28 cellular contexts compared by ENCODE assay signal in genomic region chr4:158025131-158025530, GRCh38.
DNase-seq lines count a peak whose midpoint lies in the region; ATAC-seq, FAIRE-seq and TF ChIP-seq lines count a peak whose summit lies in the region.
"Had no signal": no experiment of that assay in that cellular context is flagged by ENCODE, and none has a peak within 500 bp of the region (broad histone marks: within the 10 kb centered on the region; RNA-seq: fewer than 3 reads in every experiment).

No MANE protein-coding gene starts in this region.

- no peaks in the 10 kb centered on the region for H3K27me3 Mint-ChIP-seq in endothelial cell (ENCODE audit: unreplicated experiment)

- TF ChIP-seq RAD21 in A549 (conservative IDR thresholded peaks at IDR 0.05 in 1 of 2, IDR thresholded peaks at IDR 0.05 in 1 of 2): no peak

- H3K36me3 ChIP-seq in WERI-Rb-1: no peaks in the 10 kb centered on the region
- H3K36me3 ChIP-seq: SJCRH30, tibial artery had no signal

- peaks cover 16% of the 10 kb centered on the region for H3K4me1 ChIP-seq in A549

- no peak overlapping the region for H3K27ac ChIP-seq in A549
- no peak overlapping the region for H3K27ac ChIP-seq in WERI-Rb-1
- H3K27ac ChIP-seq: SJCRH30, skin epidermis, tibial artery had no signal

- H3K4me2 ChIP-seq in A549: no peak overlapping the region

- no peak overlapping the region for H3K4me3 ChIP-seq in A549
- H3K4me3 ChIP-seq in WERI-Rb-1 (ENCODE audit: low read depth, low read length): no peak overlapping the region
- H3K4me3 ChIP-seq: SJCRH30, skin epidermis, tibial artery had no signal

- peaks cover 16% of the 10 kb centered on the region for H3K4me1 Mint-ChIP-seq in endothelial cell (ENCODE audit: unreplicated experiment)
- H3K4me1 Mint-ChIP-seq: natural killer cell had no signal

- DNase-seq in A549 (ENCODE audit: low read depth in 1 of 2, low spot score in 1 of 2) (peak; percentile 14 to 29), HEK293T (ENCODE audit: extremely low spot score) (peak; percentile 10), RPMI7951 (ENCODE audit: low read depth) (peak; percentile 85), foreskin melanocyte (peak; percentile 40), endothelial cell (ENCODE audit: low spot score) (no peak), WERI-Rb-1 (no peak), AG08396 (ENCODE audit: low spot score) (no peak)
- DNase-seq in effector CD4-positive, alpha-beta T cell: no peak
- DNase-seq: activated CD8-positive, alpha-beta memory T cell treated with anti-CD3 and anti-CD28 coated beads, Interleukin-2, amount 50 U/mL, for 48 hours; activated effector memory CD4-positive, alpha-beta T cell treated with anti-CD3 and anti-CD28 coated beads, Interleukin-2, amount 50 U/mL, for 16 hours; cortex of kidney; DMS 273 treated with DMSO at 0.1 percent for 48 hours; hypothalamus; Kasumi-1; left cardiac atrium; natural killer cell; NCI-H1092 treated with DMSO at 0.1 percent for 48 hours; NCI-H2081; NCI-H510A; posterior cingulate gyrus; SJCRH30; stimulated activated CD4-positive, alpha-beta T cell treated with anti-CD3 and anti-CD28 coated beads, Interleukin-2, amount 100 ng/mL, for 48 hours; stimulated activated naive CD8-positive, alpha-beta T cell treated with anti-CD3 and anti-CD28 coated beads, Interleukin-15, Interleukin-2, amounts not matched to agents 100 U/mL and 50 U/mL, for 24 hours; tibial artery had no signal

- TF ChIP-seq EP300 in A549 (IDR thresholded peaks at IDR 0.05): no peak

- TF ChIP-seq POLR2A in A549 (IDR thresholded peaks at IDR 0.05; ENCODE audit: low read length): no peak

- H3K36me3 Mint-ChIP-seq in endothelial cell (ENCODE audit: low read depth, unreplicated experiment): peaks cover 15% of the 10 kb centered on the region

- no peak for FAIRE-seq in A549 (lab: Jason Lieb, UNC)
- FAIRE-seq: GM12891 had no signal

- TF ChIP-seq CTCF in A549 (IDR thresholded peaks at IDR 0.05) (no peak), endothelial cell (IDR thresholded peaks at IDR 0.05; ENCODE audit: unreplicated experiment) (no peak), WERI-Rb-1 (IDR thresholded peaks at IDR 0.05; ENCODE audit: low read depth, low read length) (no peak)

- ATAC-seq in A549: peak; percentile 55 to 76; a peak in 5 of 6 replicates
- ATAC-seq: left cardiac atrium; natural killer cell; stimulated activated naive CD8-positive, alpha-beta T cell treated with anti-CD3 and anti-CD28 coated beads, Interleukin-15, Interleukin-2, amounts not matched to agents 100 U/mL and 50 U/mL, for 24 hours had no signal

- CTCF ChIA-PET in A549 (lab: Yijun Ruan, JAX) (interaction anchor here (1.5 kb wide), 1 partner anchor 147 kb away, joined by 4 read pairs; no protein-coding TSS in a partner anchor), HEK293T (lab: Yijun Ruan, JAX) (no interaction called here)

- H3K27me3 ChIP-seq in WERI-Rb-1 (ENCODE audit: insufficient read depth, low read depth, severe bottlenecking): no peaks in the 10 kb centered on the region
- H3K27me3 ChIP-seq: SJCRH30, tibial artery had no signal

- H3K9me3 ChIP-seq in A549 (no peaks in the 10 kb centered on the region), WERI-Rb-1 (ENCODE audit: severe bottlenecking) (no peaks in the 10 kb centered on the region)
- H3K9me3 ChIP-seq: SJCRH30 had no signal

- WGBS in A549 (ENCODE audit: missing lambda C conversion rate): 50% methylated on average over 1 of the region's 1 CpG

- no peaks in the 10 kb centered on the region for H3K9me3 Mint-ChIP-seq in endothelial cell (ENCODE audit: unreplicated experiment)

- H3K27ac Mint-ChIP-seq in endothelial cell (ENCODE audit: unreplicated experiment): no peak overlapping the region
- H3K27ac Mint-ChIP-seq: CD14-positive monocyte, mesothelial cell of epicardium, natural killer cell had no signal

- POLR2A ChIA-PET in A549 (lab: Yijun Ruan, JAX) (interaction anchor here (1.3 kb wide), 1 partner anchor 9 kb away, joined by 5 read pairs; no protein-coding TSS in a partner anchor), HEK293T (lab: Yijun Ruan, JAX) (interaction anchor here (1.1 kb wide), 1 partner anchor 9 kb away, joined by 4 read pairs; no protein-coding TSS in a partner anchor)

- H3K4me3 Mint-ChIP-seq in endothelial cell (ENCODE audit: unreplicated experiment): no peak overlapping the region
- H3K4me3 Mint-ChIP-seq: CD14-positive monocyte, mesothelial cell of epicardium, natural killer cell had no signal

TF ChIP-seq in A549, 52 proteins besides CTCF, POLR2A, EP300 and RAD21:
- TF ChIP-seq USF2 (IDR thresholded peaks at IDR 0.05): no peak
- no peak for TF ChIP-seq ZNF302 (CRISPR knock-in tag; IDR thresholded peaks at IDR 0.05)
- no peak for TF ChIP-seq CBX8 (IDR thresholded peaks at IDR 0.05)
- no peak for TF ChIP-seq HEYL (CRISPR knock-in tag; IDR thresholded peaks at IDR 0.05)

TF ChIP-seq in HEK293T, 16 proteins besides CTCF, POLR2A, EP300 and RAD21:
- TF ChIP-seq NFRKB (IDR thresholded peaks at IDR 0.05): no peak
- no peak for TF ChIP-seq FOXA1 (IDR thresholded peaks at IDR 0.05)
- no peak for TF ChIP-seq PKNOX1 (IDR thresholded peaks at IDR 0.05)
- TF ChIP-seq ZNF384 (IDR thresholded peaks at IDR 0.05): no peak
- TF ChIP-seq L3MBTL2 (conservative IDR thresholded peaks at IDR 0.05): no peak
- no peak for TF ChIP-seq SP1 (IDR thresholded peaks at IDR 0.05)
- TF ChIP-seq FOXK2 (IDR thresholded peaks at IDR 0.05): no peak

Comparison
In these comparisons a context has a peak if more than half of its experiments do, and no peak if none do; other contexts are left out.
1. DNase-seq: peak in A549 (2 of 2), HEK293T (single experiment), RPMI7951 (single experiment) and foreskin melanocyte (single experiment); none in endothelial cell (single experiment), WERI-Rb-1 (single experiment), effector CD4-positive, alpha-beta T cell (single experiment) and AG08396 (single experiment).